In the genomic region with DNA sequence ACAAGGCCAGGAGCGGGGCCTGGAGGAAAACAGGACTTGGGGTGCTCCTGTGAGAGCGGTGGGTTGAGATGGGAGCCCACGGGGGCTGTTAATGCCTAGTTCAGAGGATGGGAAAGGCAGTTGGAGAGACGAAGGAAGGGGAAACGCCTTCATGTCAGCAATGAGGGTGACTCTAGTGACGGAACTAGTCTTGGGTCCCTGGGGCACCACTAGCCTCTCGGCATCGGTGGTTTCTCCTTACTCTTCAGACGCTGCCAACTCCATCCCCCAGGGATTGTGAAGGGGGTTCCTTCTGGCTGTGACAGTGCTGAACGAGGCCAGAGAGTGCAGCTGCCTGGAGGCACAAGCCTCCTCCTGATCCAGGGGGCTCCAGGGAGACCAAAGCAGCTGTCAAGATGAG, we compare ENCODE assay signal across 6 cellular contexts. TPM values are rescaled to one million over a fixed set of nuclear protein-coding genes. Genes with fewer than 3 reads are reported as not detected.
DNase-seq lines count a peak whose midpoint lies in the region; ATAC-seq, FAIRE-seq and TF ChIP-seq lines count a peak whose summit lies in the region.

No MANE protein-coding gene starts in this region.

- no CpG with 5 or more reads among the region's 10 CpGs for WGBS in neuronal stem cell (ENCODE audit: extremely low coverage in 2 of 2, insufficient read length in 2 of 2, insufficient replicate concordance in 1 of 2), 2 donors

- TF ChIP-seq RAD21 in HCT116 (IDR thresholded peaks at IDR 0.05; ENCODE audit: low read depth) = no peak

- H4K8ac ChIP-seq in neuronal stem cell (ENCODE audit: low read depth, low read length) = no peak overlapping the region

- intact Hi-C loops in HCT116 (cut with micrococcal nuclease) = loop anchor here (5.0 kb wide), 1 partner anchor 41 kb away; the partner anchor contains the start of gene PFN1

- no peak for FAIRE-seq in bronchial epithelial cell (lab: Jason Lieb, UNC)

- H3K79me2 ChIP-seq in HCT116 (ENCODE audit: insufficient read depth, low read length) = peaks cover 15% of the 10 kb centered on the region

- H3K9me3 ChIP-seq in HCT116 (ENCODE audit: control insufficient read depth in 1 of 2, insufficient read depth in 1 of 2, low read depth in 1 of 2, low read length in 2 of 2) (no peaks in the 10 kb centered on the region), neuronal stem cell (replicated peaks in 1 of 2; ENCODE audit: control insufficient read depth in 2 of 2, insufficient read depth in 1 of 2, low read depth in 1 of 2, low read length in 2 of 2) (no peaks in the 10 kb centered on the region)

- POLR2A ChIA-PET in HCT116 (lab: Charles Lee) = no interaction called here

- H3K9ac ChIP-seq in HCT116 (ENCODE audit: low read length) (peak overlapping the region; percentile 90), neuronal stem cell (ENCODE audit: low read depth, low read length, poor library complexity) (no peak overlapping the region)

- H2AFZ ChIP-seq in HCT116 (ENCODE audit: low read depth, low read length, poor library complexity, severe bottlenecking) (no peak overlapping the region), neuronal stem cell (ENCODE audit: low read length) (peak overlapping the region; percentile 83)

- H3K4me2 ChIP-seq in HCT116 (ENCODE audit: low read length) = peak overlapping the region; percentile 99
- H3K4me2 ChIP-seq in neuronal stem cell (ENCODE audit: insufficient read depth, low read length, poor library complexity, severe bottlenecking) = peak overlapping the region; percentile 85

- H3K14ac ChIP-seq in neuronal stem cell (ENCODE audit: low read length) = peak overlapping the region; percentile 90

- H3K79me1 ChIP-seq in neuronal stem cell (ENCODE audit: low read depth, low read length) = no peaks in the 10 kb centered on the region

- H3K4me3 ChIP-seq in HCT116 (replicated peaks in 1 of 2; ENCODE audit: low read depth in 1 of 2, low read length in 2 of 2) (peak overlapping the region; percentile 72 to 97; a peak in 3 of 4 replicates), bronchial epithelial cell (ENCODE audit: low read depth, low read length) (peak overlapping the region; percentile 87), neuronal stem cell (ENCODE audit: low read length in 2 of 2) (peak overlapping the region; percentile 45 to 85)

- no peak overlapping the region for H2BK15ac ChIP-seq in neuronal stem cell (ENCODE audit: low read length)

- H4K20me1 ChIP-seq in HCT116 (ENCODE audit: insufficient read depth) = no peaks in the 10 kb centered on the region

- no peak overlapping the region for H2BK12ac ChIP-seq in neuronal stem cell (ENCODE audit: low read length)

- TF ChIP-seq CTCF in HCT116 (IDR thresholded peaks at IDR 0.05 in 2 of 3, conservative IDR thresholded peaks at IDR 0.05 in 1 of 3; ENCODE audit: borderline replicate concordance in 1 of 3, insufficient read depth in 1 of 3, low read depth in 2 of 3, low read length in 2 of 3) = no peak
- no peak for TF ChIP-seq CTCF in bronchial epithelial cell (IDR thresholded peaks at IDR 0.05; ENCODE audit: insufficient read depth, low read length, severe bottlenecking)

- no peak for DNase-seq in HCT116 (ENCODE audit: low read depth, low spot score)
- no peak for DNase-seq in bronchial epithelial cell (ENCODE audit: low read depth)
- no peak for DNase-seq in neuronal stem cell (ENCODE audit: low spot score)
- DNase-seq in NCI-H226 = no peak

- no peak overlapping the region for H2BK120ac ChIP-seq in neuronal stem cell (ENCODE audit: low read depth, low read length)

- no TSS peak for BruUV-seq in HCT116 (replicated peaks; lab: Mats Ljungman, UMichigan)

- peak overlapping the region; percentile 31 for H2AK5ac ChIP-seq in neuronal stem cell (ENCODE audit: low read depth, low read length)

- RAD21 ChIA-PET in HCT116 (lab: Charles Lee; ENCODE audit: low non-redundant PET in 1 of 2, low total read pairs in 2 of 2, uncharacterized antibody in 2 of 2, unreplicated experiment in 2 of 2) = no interaction called here

- peak overlapping the region; percentile 73 for H2BK5ac ChIP-seq in neuronal stem cell (ENCODE audit: low read length)

- H3K27me3 ChIP-seq in HCT116 (ENCODE audit: insufficient read depth, low read length) (no peaks in the 10 kb centered on the region), bronchial epithelial cell (ENCODE audit: control insufficient read depth, insufficient read depth, low read length) (no peaks in the 10 kb centered on the region), neuronal stem cell (ENCODE audit: control insufficient read depth in 3 of 3, insufficient read depth in 3 of 3, low read depth in 1 of 3, low read length in 3 of 3) (peaks cover 0 to 50% (median 7%) of the 10 kb centered on the region in 3 experiments)

- CTCF ChIA-PET in HCT116 (lab: Charles Lee) = interaction anchor here (1.4 kb wide), 1 partner anchor 21 kb away, joined by 9 read pairs; the partner anchor contains the start of gene SPAG7

- no peak overlapping the region for H4K91ac ChIP-seq in neuronal stem cell (ENCODE audit: low read depth, low read length, poor library complexity)

- H3K27ac ChIP-seq in HCT116 (ENCODE audit: low read depth, low read length) (peak overlapping the region; percentile 84), neuronal stem cell (replicated peaks; ENCODE audit: low read length) (no peak overlapping the region)

- H3K23ac ChIP-seq in neuronal stem cell (ENCODE audit: low read depth, low read length, poor library complexity) = peak overlapping the region; percentile 10

- H3K18ac ChIP-seq in neuronal stem cell (ENCODE audit: low read length) = no peak overlapping the region

- no peak for ATAC-seq in HCT116
- no peak for ATAC-seq in GM21423 (IDR thresholded peaks at IDR 0.05; ENCODE audit: unreplicated experiment)
- no peak for ATAC-seq in HG02973 (IDR thresholded peaks at IDR 0.05; ENCODE audit: unreplicated experiment)

- H3K9me2 ChIP-seq in HCT116 (ENCODE audit: insufficient read depth) = no peaks in the 10 kb centered on the region

- H3K4ac ChIP-seq in neuronal stem cell (ENCODE audit: low read length) = no peak overlapping the region

- TF ChIP-seq POLR2A in HCT116 (IDR thresholded peaks at IDR 0.05; ENCODE audit: borderline replicate concordance, extremely low read depth, insufficient read depth, insufficient read length) = no peak

- H3K4me1 ChIP-seq in HCT116 (ENCODE audit: control insufficient read depth in 1 of 2, insufficient read depth in 2 of 2, low read length in 2 of 2) = peaks cover 7 to 24% of the 10 kb centered on the region in 2 experiments
- H3K4me1 ChIP-seq in neuronal stem cell (ENCODE audit: control insufficient read depth in 2 of 2, insufficient read depth in 1 of 2, low read depth in 1 of 2, low read length in 2 of 2) = peaks cover 0 to 8% of the 10 kb centered on the region in 2 donors

- no peaks in the 10 kb centered on the region; a peak in 1 of 4 replicates for H3K36me3 ChIP-seq in HCT116 (ENCODE audit: control insufficient read depth in 1 of 2, insufficient read depth in 2 of 2, low read length in 2 of 2)
- peaks cover 5% of the 10 kb centered on the region for H3K36me3 ChIP-seq in bronchial epithelial cell (ENCODE audit: control insufficient read depth, insufficient read depth, low read length)
- H3K36me3 ChIP-seq in neuronal stem cell (replicated peaks in 1 of 2; ENCODE audit: control insufficient read depth in 2 of 2, insufficient read depth in 2 of 2, low read length in 2 of 2) = no peaks in the 10 kb centered on the region

TF ChIP-seq in HCT116, 20 proteins besides CTCF, POLR2A, EP300 and RAD21 (continues in another document):
- TF ChIP-seq EZH2 (IDR thresholded peaks at IDR 0.05) = no peak
- TF ChIP-seq MAX (IDR thresholded peaks at IDR 0.05) = no peak
- TF ChIP-seq SIN3A (IDR thresholded peaks at IDR 0.05; ENCODE audit: low read depth) = no peak
- no peak for TF ChIP-seq CBX3 (IDR thresholded peaks at IDR 0.05; ENCODE audit: low read depth)
- TF ChIP-seq JUND (IDR thresholded peaks at IDR 0.05) = no peak
- no peak for TF ChIP-seq SRF (IDR thresholded peaks at IDR 0.05; ENCODE audit: low read depth)
- TF ChIP-seq ZNF274 (IDR thresholded peaks at IDR 0.05; ENCODE audit: low read depth, low read length) = no peak
- no peak for TF ChIP-seq YY1 (IDR thresholded peaks at IDR 0.05; ENCODE audit: extremely low read depth, insufficient replicate concordance, low read depth, low read length)
- no peak for TF ChIP-seq FOSL1 (IDR thresholded peaks at IDR 0.05; ENCODE audit: low read depth)
- TF ChIP-seq EGR1 (IDR thresholded peaks at IDR 0.05; ENCODE audit: low read depth) = no peak

RNA-seq across cellular contexts. Expression of gene CAMTA2, which starts 0.7 kb away (rescaled TPM):
- total RNA-seq in HCT116 (2021; ENCODE audit: unreplicated experiment) (37.8 TPM), bronchial epithelial cell (4.7 and 5.9 TPM in 2 replicates)
- 53.9 and 58.0 TPM in 2 replicates for polyA plus RNA-seq in HCT116 (2012)
- 10.8 TPM for polyA plus RNA-seq in neuronal stem cell (2013, experiment 1 of 2)
- polyA plus RNA-seq in neuronal stem cell (2013, experiment 2 of 2) = 9.7 TPM

RNA-seq across cellular contexts. Expression of gene INCA1, which starts 9.2 kb away (rescaled TPM):
- total RNA-seq in HCT116 (2021; ENCODE audit: unreplicated experiment) (0.74 TPM), bronchial epithelial cell (0.13 and 0.53 TPM in 2 replicates)
- 0.94 and 1.2 TPM in 2 replicates for polyA plus RNA-seq in HCT116 (2012)
- 0.68 TPM for polyA plus RNA-seq in neuronal stem cell (2013, experiment 1 of 2)
- polyA plus RNA-seq in neuronal stem cell (2013, experiment 2 of 2) = 0.64 TPM

RNA-seq across cellular contexts. Expression of gene KIF1C, which starts 9.6 kb away (rescaled TPM):
- 121 TPM for total RNA-seq in HCT116 (2021; ENCODE audit: unreplicated experiment)
- 83.1 and 87.5 TPM in 2 replicates for polyA plus RNA-seq in HCT116 (2012)
- total RNA-seq in bronchial epithelial cell = 89.0 and 232 TPM in 2 replicates
- polyA plus RNA-seq in neuronal stem cell (2013, experiment 1 of 2) = 16.5 TPM
- polyA plus RNA-seq in neuronal stem cell (2013, experiment 2 of 2) = 16.8 TPM

RNA-seq across cellular contexts. Expression of gene SPAG7, which starts 20.6 kb away (rescaled TPM):
- total RNA-seq in HCT116 (2021; ENCODE audit: unreplicated experiment) (49.9 TPM), bronchial epithelial cell (40.5 and 64.0 TPM in 2 replicates)
- 68.7 and 76.9 TPM in 2 replicates for polyA plus RNA-seq in HCT116 (2012)
- 101 TPM for polyA plus RNA-seq in neuronal stem cell (2013, experiment 1 of 2)
- 98.2 TPM for polyA plus RNA-seq in neuronal stem cell (2013, experiment 2 of 2)

RNA-seq across cellular contexts. Expression of gene ENO3, which starts 37.2 kb away (rescaled TPM):
- total RNA-seq in HCT116 (2021; ENCODE audit: unreplicated experiment) (24.6 TPM), bronchial epithelial cell (0.51 and 1.8 TPM in 2 replicates)
- 23.5 and 26.1 TPM in 2 replicates for polyA plus RNA-seq in HCT116 (2012)
- 51.7 TPM for polyA plus RNA-seq in neuronal stem cell (2013, experiment 1 of 2)
- 48.7 TPM for polyA plus RNA-seq in neuronal stem cell (2013, experiment 2 of 2)
